8 cellular contexts compared by ENCODE assay signal in genomic region chr13:29901714-29902631, GRCh38. TPM values are rescaled to one million over a fixed set of nuclear protein-coding genes. Genes with fewer than 3 reads are reported as not detected.
A peak's percentile ranks its signal among the peaks of the same experiment; 100 is the strongest.
DNase-seq lines count a peak whose midpoint lies in the region; ATAC-seq and TF ChIP-seq lines count a peak whose summit lies in the region.

No MANE protein-coding gene starts in this region.

- H2AFZ ChIP-seq in parathyroid adenoma, result no peak overlapping the region

- H3K9me3 ChIP-seq in parathyroid adenoma (ENCODE audit: control insufficient read depth, low read length), result no peaks in the 10 kb centered on the region

- no peaks in the 10 kb centered on the region for H3K79me2 ChIP-seq in parathyroid adenoma

- no peaks in the 10 kb centered on the region for H3K27me3 ChIP-seq in parathyroid adenoma (ENCODE audit: control insufficient read depth, insufficient read depth, low read length)

- in situ Hi-C loops in SK-MEL-5 (cut with HindIII; ENCODE audit: low pct_unique_long_range_greater_than_20kb, low sequenced_read_pairs), result no loop called here

- no peak overlapping the region for H3K9ac ChIP-seq in parathyroid adenoma

- H3K4me3 ChIP-seq in cardiac fibroblast (replicated peaks in 1 of 2; ENCODE audit: low read depth in 2 of 2, low read length in 2 of 2) (peak overlapping the region in 1 of 2 donors; percentile 15), parathyroid adenoma (ENCODE audit: low read depth, low read length) (no peak overlapping the region)

- peak overlapping the region; percentile 23 for H3K4me2 ChIP-seq in parathyroid adenoma (ENCODE audit: low read length)

- H3K4me1 ChIP-seq in parathyroid adenoma, result no peaks in the 10 kb centered on the region

- no peak for TF ChIP-seq CTCF in cardiac fibroblast (IDR thresholded peaks at IDR 0.05; ENCODE audit: low read depth, low read length)
- no peak for TF ChIP-seq CTCF in parathyroid adenoma (IDR thresholded peaks at IDR 0.05)

- no peak for ATAC-seq in HG02938 (IDR thresholded peaks at IDR 0.05; ENCODE audit: unreplicated experiment)

- no peak overlapping the region for H3K27ac ChIP-seq in parathyroid adenoma

- DNase-seq in activated T-cell treated with anti-CD3 and anti-CD28 coated beads for 24 hours (ENCODE audit: low read depth) (peak; percentile 15), SK-MEL-5 (ENCODE audit: low read depth, low spot score) (peak; percentile 56), cardiac fibroblast (ENCODE audit: low read depth in 2 of 2) (peak; percentile 96), SKM-1 (lab: John Stamatoyannopoulos, UW; ENCODE audit: unreplicated experiment) (no peak)
- no peak for DNase-seq in activated T-cell treated with anti-CD3 and anti-CD28 coated beads, Interleukin-2, amount 50 U/mL, for 48 hours
- DNase-seq in activated CD4-positive, CD25-positive, alpha-beta regulatory T cell (lab: John Stamatoyannopoulos, UW), result no peak

- H3K36me3 ChIP-seq in parathyroid adenoma (ENCODE audit: control insufficient read depth, insufficient read depth, low read length), result no peaks in the 10 kb centered on the region

RNA-seq across cellular contexts. Expression of gene UBL3, which starts 51.6 kb away (rescaled TPM):
- total RNA-seq in SK-MEL-5 (2014; rRNA removed; shearing (Covaris generic)), result 84.9 and 89.2 TPM in 2 replicates
- 89.8 and 121 TPM in 2 replicates for polyA plus RNA-seq in SK-MEL-5 (2015; cell fraction: cytosol; rRNA removed)
- polyA plus RNA-seq in SK-MEL-5 (2015; cell fraction: nucleus; rRNA removed), result 41.0 and 56.2 TPM in 2 replicates

Comparison
In these comparisons a context has a peak if more than half of its experiments do, and no peak if none do; other contexts are left out.
1. DNase-seq: peak in activated T-cell treated with anti-CD3 and anti-CD28 coated beads for 24 hours (single experiment), SK-MEL-5 (single experiment) and cardiac fibroblast (2 of 2); none in activated T-cell treated with anti-CD3 and anti-CD28 coated beads, Interleukin-2, amount 50 U/mL, for 48 hours (0 of 2), SKM-1 (single experiment) and activated CD4-positive, CD25-positive, alpha-beta regulatory T cell (0 of 4).